24 cellular contexts compared by ENCODE assay signal in the genomic region with DNA sequence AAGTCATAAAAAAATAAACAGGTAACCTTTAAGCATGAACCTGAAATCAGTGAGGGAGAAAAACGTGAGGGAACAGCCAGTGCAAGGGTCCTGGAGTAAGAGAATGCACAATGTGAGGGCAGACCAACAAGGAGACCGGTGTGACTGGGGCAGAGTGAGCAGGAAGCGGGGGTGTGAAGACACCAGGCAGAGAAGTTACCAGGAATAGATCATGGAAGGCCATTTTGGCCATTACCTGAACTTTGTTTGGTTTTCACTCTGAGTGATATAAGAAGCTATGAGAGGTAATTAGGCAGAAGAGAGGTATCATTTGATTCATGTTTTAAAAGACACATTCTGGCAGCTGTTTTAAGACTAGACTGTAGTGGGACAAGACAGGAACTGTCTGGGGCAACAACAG. TPM values are rescaled to one million over a fixed set of nuclear protein-coding genes. Genes with fewer than 3 reads are reported as not detected.
"Had no signal": no experiment of that assay in that cellular context is flagged by ENCODE, and none has a peak within 500 bp of the region (broad histone marks: within the 10 kb centered on the region; RNA-seq: fewer than 3 reads in every experiment).

No MANE protein-coding gene starts in this region.

- H3K9me3 ChIP-seq: SJSA1 had no signal

- H3K27me3 ChIP-seq: SJSA1 had no signal

- FAIRE-seq: HTR-8/SVneo had no signal

- H3K27ac ChIP-seq: HL-60, SJSA1, SK-N-MC had no signal

- H3K4me3 ChIP-seq: SJSA1, SK-N-MC had no signal

- ATAC-seq: Panc1, PC-3, Right ventricle myocardium inferior had no signal

- H3K36me3 ChIP-seq: SJSA1 had no signal

- H3K4me1 ChIP-seq: SJSA1 had no signal

- DNase-seq: KBM-7, MV-4-11, NCI-H1092, NCI-H1436 treated with DMSO at 0.1 percent for 48 hours, NCI-H1694, NCI-H187 treated with DMSO at 0.1 percent for 48 hours, NCI-H2029 treated with DMSO at 0.1 percent for 48 hours, NCI-H2171 treated with DMSO at 0.1 percent for 48 hours, NCI-H524 treated with DMSO at 0.1 percent for 48 hours, NCI-H69, NCI-H774, PC-3, SHP77 treated with DMSO at 0.1 percent for 48 hours had no signal

RNA-seq across cellular contexts. Expression of a gene that starts 15.0 kb away (rescaled TPM):
- total RNA-seq: LHCN-M2; MCF 10A; NCI-H460; OCI-LY7; PC-3; Right ventricle myocardium inferior; SJSA1; T-helper 1 cell treated with Interleukin-12 subunit alpha and Interleukin-12 subunit beta and Interleukin-4 antibody, amounts not matched to agents 30 ng/mL and 1 ng/mL, for 36 hours had no signal

RNA-seq across cellular contexts. Expression of a gene that starts 55.4 kb away (rescaled TPM):
- total RNA-seq: LHCN-M2; MCF 10A; NCI-H460; OCI-LY7; PC-3; Right ventricle myocardium inferior; SJSA1; T-helper 1 cell treated with Interleukin-12 subunit alpha and Interleukin-12 subunit beta and Interleukin-4 antibody, amounts not matched to agents 30 ng/mL and 1 ng/mL, for 36 hours had no signal
